ENCODE assay signal across 13 cellular contexts in the genomic region with DNA sequence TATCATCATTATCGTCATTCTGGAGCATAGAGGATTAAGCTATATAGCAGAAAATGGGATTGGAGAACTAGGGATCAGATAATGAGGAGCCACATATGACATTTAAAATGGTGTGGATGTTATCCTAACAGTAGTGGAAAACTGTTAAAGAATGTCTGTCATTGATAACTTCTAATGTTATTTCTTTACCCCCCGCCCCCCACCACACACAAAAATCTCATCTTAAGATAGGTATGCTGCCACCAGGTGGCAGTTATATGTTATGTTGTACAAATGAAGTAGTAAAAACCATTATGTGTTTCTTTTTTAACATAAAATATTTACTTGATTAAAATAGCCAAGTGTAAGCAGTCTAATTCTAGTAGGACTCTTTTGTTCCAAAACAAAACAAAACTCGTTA. TPM values are rescaled to one million over a fixed set of nuclear protein-coding genes. Genes with fewer than 3 reads are reported as not detected.
DNase-seq lines count a peak whose midpoint lies in the region; ATAC-seq and TF ChIP-seq lines count a peak whose summit lies in the region.
"Had no signal": no experiment of that assay in that cellular context is flagged by ENCODE, and none has a peak within 500 bp of the region (broad histone marks: within the 10 kb centered on the region; RNA-seq: fewer than 3 reads in every experiment).

No MANE protein-coding gene starts in this region.

- H3K4me1 ChIP-seq in Loucy (ENCODE audit: insufficient read depth, low read length, poor library complexity, severe bottlenecking) (peaks cover 14% of the 10 kb centered on the region), right cardiac atrium (ENCODE audit: control insufficient read depth, insufficient read depth, low read length) (no peaks in the 10 kb centered on the region)

- no peaks in the 10 kb centered on the region for H3K36me3 ChIP-seq in Loucy (ENCODE audit: insufficient read depth, low read length)

- peaks cover 37% of the 10 kb centered on the region for H4K20me1 ChIP-seq in Loucy (ENCODE audit: insufficient read depth, low read length, poor library complexity, severe bottlenecking)

- peaks cover 96% of the 10 kb centered on the region for H3K79me2 ChIP-seq in Loucy (ENCODE audit: insufficient read depth, low read length)

- no peak overlapping the region for H3K27ac Mint-ChIP-seq in activated CD8-positive, alpha-beta T cell treated with anti-CD3 and anti-CD28 coated beads for 36 hours
- no peak overlapping the region for H3K27ac Mint-ChIP-seq in activated CD8-positive, alpha-beta T cell treated with anti-CD3 and anti-CD28 coated beads, Interleukin-2, amount 10 ng/mL, durations not matched to agents 7 days and 5 days
- H3K27ac Mint-ChIP-seq in activated T-helper 2 cell treated with anti-CD3 and anti-CD28 coated beads, Interferon-gamma antibody, Interleukin-2, Interleukin-4, amounts not matched to agents 10 μg/mL and 5 μg/mL and 100 μg/mL, durations not matched to agents 14 hours and 24 hours and 36 hours, result no peak overlapping the region

- no peak for ATAC-seq in activated CD8-positive, alpha-beta T cell treated with anti-CD3 and anti-CD28 coated beads for 36 hours
- no peak for ATAC-seq in activated CD8-positive, alpha-beta T cell treated with anti-CD3 and anti-CD28 coated beads, Interleukin-2, amount 10 ng/mL, durations not matched to agents 7 days and 5 days
- ATAC-seq in HG03469 (IDR thresholded peaks at IDR 0.05; ENCODE audit: unreplicated experiment) (no peak), right cardiac atrium (no peak)

- peaks cover 4% of the 10 kb centered on the region for H3K36me3 Mint-ChIP-seq in activated CD8-positive, alpha-beta T cell treated with anti-CD3 and anti-CD28 coated beads for 36 hours (ENCODE audit: low read depth)
- peaks cover 5% of the 10 kb centered on the region for H3K36me3 Mint-ChIP-seq in activated CD8-positive, alpha-beta T cell treated with anti-CD3 and anti-CD28 coated beads, Interleukin-2, amount 10 ng/mL, durations not matched to agents 7 days and 5 days (ENCODE audit: low read depth)
- H3K36me3 Mint-ChIP-seq in activated T-helper 2 cell treated with anti-CD3 and anti-CD28 coated beads, Interferon-gamma antibody, Interleukin-2, Interleukin-4, amounts not matched to agents 10 μg/mL and 5 μg/mL and 100 μg/mL, durations not matched to agents 14 hours and 24 hours and 36 hours (ENCODE audit: low read depth), result no peaks in the 10 kb centered on the region

- H3F3A ChIP-seq in Loucy (ENCODE audit: low read depth), result peaks cover 4% of the 10 kb centered on the region; the same call in 1 of the 2 replicates

- peak overlapping the region; percentile 27 for H3K4me2 ChIP-seq in Loucy (ENCODE audit: low read depth, low read length, poor library complexity, severe bottlenecking)
- H3K4me2 ChIP-seq: BLaER1 treated with 17β-estradiol and CSF1 and Interleukin-3, amounts not matched to agents 10 nM and 100 nM had no signal

- peaks cover 27% of the 10 kb centered on the region for H3K4me1 Mint-ChIP-seq in activated CD8-positive, alpha-beta T cell treated with anti-CD3 and anti-CD28 coated beads for 36 hours (ENCODE audit: low read depth)
- H3K4me1 Mint-ChIP-seq in activated CD8-positive, alpha-beta T cell treated with anti-CD3 and anti-CD28 coated beads, Interleukin-2, amount 10 ng/mL, durations not matched to agents 7 days and 5 days (ENCODE audit: low read depth), result peaks cover 12% of the 10 kb centered on the region
- peaks cover 17% of the 10 kb centered on the region for H3K4me1 Mint-ChIP-seq in activated T-helper 2 cell treated with anti-CD3 and anti-CD28 coated beads, Interferon-gamma antibody, Interleukin-2, Interleukin-4, amounts not matched to agents 10 μg/mL and 5 μg/mL and 100 μg/mL, durations not matched to agents 14 hours and 24 hours and 36 hours (ENCODE audit: low read depth)
- H3K4me1 Mint-ChIP-seq: nephron progenitor cell had no signal

- DNase-seq in activated CD8-positive, alpha-beta T cell treated with anti-CD3 and anti-CD28 coated beads for 36 hours, result peak; percentile 20
- no peak for DNase-seq in activated CD8-positive, alpha-beta T cell treated with anti-CD3 and anti-CD28 coated beads, Interleukin-2, amount 10 ng/mL, durations not matched to agents 7 days and 5 days
- DNase-seq in cardiac fibroblast (ENCODE audit: low read depth in 2 of 2) (peak; percentile 33 to 41), retinal pigment epithelial cell (ENCODE audit: low read depth) (no peak), right cardiac atrium (no peak)
- no peak for DNase-seq in activated T-helper 2 cell treated with anti-CD3 and anti-CD28 coated beads, Interferon-gamma antibody, Interleukin-2, Interleukin-4, amounts not matched to agents 10 μg/mL and 5 μg/mL and 100 μg/mL, durations not matched to agents 14 hours and 24 hours and 36 hours (ENCODE audit: low spot score)
- DNase-seq: activated CD4-positive, alpha-beta T cell treated with anti-CD3 and anti-CD28 coated beads, Interleukin-2, amount 50 U/mL, for 48 hours; KG1; nephron progenitor cell had no signal

- H3K27me3 Mint-ChIP-seq in activated CD8-positive, alpha-beta T cell treated with anti-CD3 and anti-CD28 coated beads for 36 hours, result no peaks in the 10 kb centered on the region
- H3K27me3 Mint-ChIP-seq in activated CD8-positive, alpha-beta T cell treated with anti-CD3 and anti-CD28 coated beads, Interleukin-2, amount 10 ng/mL, durations not matched to agents 7 days and 5 days (ENCODE audit: low read depth), result no peaks in the 10 kb centered on the region
- H3K27me3 Mint-ChIP-seq in activated T-helper 2 cell treated with anti-CD3 and anti-CD28 coated beads, Interferon-gamma antibody, Interleukin-2, Interleukin-4, amounts not matched to agents 10 μg/mL and 5 μg/mL and 100 μg/mL, durations not matched to agents 14 hours and 24 hours and 36 hours (ENCODE audit: low read depth), result no peaks in the 10 kb centered on the region
- H3K27me3 Mint-ChIP-seq: brain had no signal

- 87% methylated on average over 3 of the region's 3 CpGs for WGBS in right cardiac atrium

- TF ChIP-seq CTCF in activated CD8-positive, alpha-beta T cell treated with anti-CD3 and anti-CD28 coated beads for 36 hours (IDR thresholded peaks at IDR 0.05), result no peak
- TF ChIP-seq CTCF in Loucy (conservative IDR thresholded peaks at IDR 0.05; ENCODE audit: low read length), result peak; percentile 67
- TF ChIP-seq CTCF in cardiac fibroblast (IDR thresholded peaks at IDR 0.05; ENCODE audit: low read depth, low read length), result peak; percentile 44
- TF ChIP-seq CTCF in retinal pigment epithelial cell (conservative IDR thresholded peaks at IDR 0.05; ENCODE audit: low read depth, low read length), result peak; percentile 22

- H3K4me3 ChIP-seq in Loucy (ENCODE audit: low read length, poor library complexity, severe bottlenecking) (no peak overlapping the region), cardiac fibroblast (replicated peaks in 1 of 2; ENCODE audit: low read depth in 2 of 2, low read length in 2 of 2) (no peak overlapping the region), retinal pigment epithelial cell (ENCODE audit: low read length) (no peak overlapping the region), right cardiac atrium (ENCODE audit: low read length) (no peak overlapping the region)
- H3K4me3 ChIP-seq: BLaER1 treated with 17β-estradiol and CSF1 and Interleukin-3, amounts not matched to agents 10 nM and 100 nM had no signal

- POLR2A ChIA-PET in activated CD8-positive, alpha-beta T cell treated with anti-CD3 and anti-CD28 coated beads for 36 hours (lab: Charles Lee), result no interaction called here
- POLR2A ChIA-PET in activated CD8-positive, alpha-beta T cell treated with anti-CD3 and anti-CD28 coated beads, Interleukin-2, amount 10 ng/mL, durations not matched to agents 7 days and 5 days (lab: Charles Lee), result no interaction called here

- H3K9me2 ChIP-seq in Loucy (replicated peaks; ENCODE audit: low read depth, low read length), result no peaks in the 10 kb centered on the region

- no peak overlapping the region for H3K4me3 Mint-ChIP-seq in activated CD8-positive, alpha-beta T cell treated with anti-CD3 and anti-CD28 coated beads for 36 hours
- H3K4me3 Mint-ChIP-seq in activated CD8-positive, alpha-beta T cell treated with anti-CD3 and anti-CD28 coated beads, Interleukin-2, amount 10 ng/mL, durations not matched to agents 7 days and 5 days, result no peak overlapping the region
- no peak overlapping the region for H3K4me3 Mint-ChIP-seq in activated T-helper 2 cell treated with anti-CD3 and anti-CD28 coated beads, Interferon-gamma antibody, Interleukin-2, Interleukin-4, amounts not matched to agents 10 μg/mL and 5 μg/mL and 100 μg/mL, durations not matched to agents 14 hours and 24 hours and 36 hours (ENCODE audit: low read depth)
- H3K4me3 Mint-ChIP-seq: brain, nephron progenitor cell had no signal

- intact Hi-C loops in activated CD8-positive, alpha-beta T cell treated with anti-CD3 and anti-CD28 coated beads for 36 hours (cut with micrococcal nuclease), result no loop called here
- intact Hi-C loops in activated T-helper 2 cell treated with anti-CD3 and anti-CD28 coated beads, Interferon-gamma antibody, Interleukin-2, Interleukin-4, amounts not matched to agents 10 μg/mL and 5 μg/mL and 100 μg/mL, durations not matched to agents 14 hours and 24 hours and 36 hours (cut with micrococcal nuclease), result no loop called here
- intact Hi-C loops in right cardiac atrium (cut with DNase I), result no loop called here

- CTCF ChIA-PET in activated CD8-positive, alpha-beta T cell treated with anti-CD3 and anti-CD28 coated beads for 36 hours (lab: Charles Lee), result interaction anchor here (0.6 to 3.5 kb wide), 4 partner anchors 13 to 74 kb away, joined by 3 to 17 read pairs (median 4); a partner anchor contains a TSS
- CTCF ChIA-PET in activated CD8-positive, alpha-beta T cell treated with anti-CD3 and anti-CD28 coated beads, Interleukin-2, amount 10 ng/mL, durations not matched to agents 7 days and 5 days (lab: Charles Lee), result interaction anchor here (0.9 to 2.0 kb wide), 4 partner anchors 13 to 1608 kb away, joined by 3 to 15 read pairs (median 6); a partner anchor contains a TSS

- no peaks in the 10 kb centered on the region for H3K9me3 ChIP-seq in Loucy (ENCODE audit: insufficient read depth, low read depth, low read length)
- no peaks in the 10 kb centered on the region for H3K9me3 ChIP-seq in right cardiac atrium (ENCODE audit: control insufficient read depth, low read length)

- H3K27ac ChIP-seq in right cardiac atrium (ENCODE audit: low read length), result no peak overlapping the region
- H3K27ac ChIP-seq: BLaER1 treated with 17β-estradiol and CSF1 and Interleukin-3, amounts not matched to agents 10 nM and 100 nM had no signal

- H3K9me3 Mint-ChIP-seq in activated CD8-positive, alpha-beta T cell treated with anti-CD3 and anti-CD28 coated beads for 36 hours, result no peaks in the 10 kb centered on the region
- H3K9me3 Mint-ChIP-seq in activated CD8-positive, alpha-beta T cell treated with anti-CD3 and anti-CD28 coated beads, Interleukin-2, amount 10 ng/mL, durations not matched to agents 7 days and 5 days (ENCODE audit: insufficient read depth), result no peaks in the 10 kb centered on the region
- no peaks in the 10 kb centered on the region for H3K9me3 Mint-ChIP-seq in activated T-helper 2 cell treated with anti-CD3 and anti-CD28 coated beads, Interferon-gamma antibody, Interleukin-2, Interleukin-4, amounts not matched to agents 10 μg/mL and 5 μg/mL and 100 μg/mL, durations not matched to agents 14 hours and 24 hours and 36 hours
- H3K9me3 Mint-ChIP-seq: nephron progenitor cell had no signal

- H3K27me3 ChIP-seq in Loucy (ENCODE audit: insufficient read depth, low read length, poor library complexity, severe bottlenecking) (no peaks in the 10 kb centered on the region), right cardiac atrium (ENCODE audit: control insufficient read depth, insufficient read depth) (no peaks in the 10 kb centered on the region)
- H3K27me3 ChIP-seq: BLaER1 treated with 17β-estradiol and CSF1 and Interleukin-3, amounts not matched to agents 10 nM and 100 nM had no signal

- H2AFZ ChIP-seq in Loucy (ENCODE audit: low read length), result no peak overlapping the region

- H3K9ac ChIP-seq in Loucy (ENCODE audit: low read depth, low read length, poor library complexity, severe bottlenecking), result no peak overlapping the region
- H3K9ac ChIP-seq: BLaER1 treated with 17β-estradiol and CSF1 and Interleukin-3, amounts not matched to agents 10 nM and 100 nM had no signal

RNA-seq across cellular contexts. Expression of a gene that starts 13.0 kb away (rescaled TPM):
- 10 to 100 TPM; 24.8 to 28.4 TPM for total RNA-seq in activated CD8-positive, alpha-beta T cell treated with anti-CD3 and anti-CD28 coated beads for 36 hours
- total RNA-seq in activated CD8-positive, alpha-beta T cell treated with anti-CD3 and anti-CD28 coated beads, Interleukin-2, amount 10 ng/mL, durations not matched to agents 7 days and 5 days, result 10 to 100 TPM; 32.7 to 41.5 TPM
- total RNA-seq in activated T-helper 2 cell treated with anti-CD3 and anti-CD28 coated beads, Interferon-gamma antibody, Interleukin-2, Interleukin-4, amounts not matched to agents 10 μg/mL and 5 μg/mL and 100 μg/mL, durations not matched to agents 14 hours and 24 hours and 36 hours, result 36.2 and 38.3 TPM in 2 replicates
- total RNA-seq in right cardiac atrium, result 10 to 100 TPM; 33.9 to 47.4 (median 40.7) TPM
- polyA plus RNA-seq in right cardiac atrium, result 15.5 TPM

Comparison
In these comparisons a context has a peak if more than half of its experiments do, and no peak if none do; other contexts are left out.
1. DNase-seq: peak in activated CD8-positive, alpha-beta T cell treated with anti-CD3 and anti-CD28 coated beads for 36 hours (single experiment) and cardiac fibroblast (2 of 2); none in activated CD8-positive, alpha-beta T cell treated with anti-CD3 and anti-CD28 coated beads, Interleukin-2, amount 10 ng/mL, durations not matched to agents 7 days and 5 days (single experiment), retinal pigment epithelial cell (single experiment), activated T-helper 2 cell treated with anti-CD3 and anti-CD28 coated beads, Interferon-gamma antibody, Interleukin-2, Interleukin-4, amounts not matched to agents 10 μg/mL and 5 μg/mL and 100 μg/mL, durations not matched to agents 14 hours and 24 hours and 36 hours (single experiment) and right cardiac atrium (0 of 3).